28 cellular contexts compared by ENCODE assay signal in genomic region chr17:55224746-55225145, GRCh38. TPM values are rescaled to one million over a fixed set of nuclear protein-coding genes. Genes with fewer than 3 reads are reported as not detected.
"Had no signal": no experiment of that assay in that cellular context is flagged by ENCODE, and none has a peak within 500 bp of the region (broad histone marks: within the 10 kb centered on the region; RNA-seq: fewer than 3 reads in every experiment).

No MANE protein-coding gene starts in this region.

- H3K4me2 ChIP-seq: hepatocyte had no signal

- H2AFZ ChIP-seq: hepatocyte had no signal

- H3K4me1 ChIP-seq: adrenal gland, body of pancreas, foreskin keratinocyte, gastrocnemius medialis, heart left ventricle had no signal

- H3K79me2 ChIP-seq: hepatocyte had no signal

- DNase-seq: activated CD4-positive, alpha-beta memory T cell treated with anti-CD3 and anti-CD28 coated beads for 36 hours; activated CD4-positive, alpha-beta T cell treated with anti-CD3 and anti-CD28 coated beads for 36 hours; activated CD4-positive, alpha-beta T cell treated with anti-CD3 and anti-CD28 coated beads, Interleukin-2, amount 10 ng/mL, durations not matched to agents 24 days and 14 days; activated CD4-positive, CD25-positive, alpha-beta regulatory T cell; activated CD4-positive, CD25-positive, alpha-beta regulatory T cell treated with anti-CD3 and anti-CD28 coated beads, Interleukin-2, amount 50 U/mL, for 72 hours; activated CD8-positive, alpha-beta memory T cell treated with anti-CD3 and anti-CD28 coated beads, Interleukin-2, amount 10 ng/mL, durations not matched to agents 7 days and 5 days; activated CD8-positive, alpha-beta memory T cell treated with anti-CD3 and anti-CD28 coated beads, Interleukin-2, amount 50 U/mL, for 4 hours; activated CD8-positive, alpha-beta T cell treated with anti-CD3 and anti-CD28 coated beads, Interleukin-2, amount 10 ng/mL, durations not matched to agents 7 days and 5 days; activated effector memory CD4-positive, alpha-beta T cell treated with anti-CD3 and anti-CD28 coated beads, Interleukin-2, amount 50 U/mL, for 16 hours; activated naive CD4-positive, alpha-beta T cell treated with anti-CD3 and anti-CD28 coated beads for 36 hours; activated naive CD8-positive, alpha-beta T cell treated with anti-CD3 and anti-CD28 coated beads for 36 hours; activated naive CD8-positive, alpha-beta T cell treated with anti-CD3 and anti-CD28 coated beads, Interleukin-2, amount 50 U/mL, for 24 hours; activated T-cell treated with anti-CD3 and anti-CD28 coated beads, Interleukin-2, amount 50 U/mL, for 1 hour; activated T-cell treated with anti-CD3 and anti-CD28 coated beads, Interleukin-2, amount 50 U/mL, for 48 hours; adrenal gland; amygdala; aorta; body of pancreas; effector memory CD4-positive, alpha-beta T cell; endodermal cell; foreskin keratinocyte; gastrocnemius medialis; glutamatergic neuron; heart left ventricle; T1000 had no signal

- H3K4me3 ChIP-seq: adrenal gland, body of pancreas, coronary artery, dorsolateral prefrontal cortex, gastrocnemius medialis, heart left ventricle, hepatocyte had no signal

- H3K36me3 ChIP-seq: adrenal gland, gastrocnemius medialis, heart left ventricle had no signal

- H3K27ac ChIP-seq: adrenal gland, body of pancreas, coronary artery, foreskin keratinocyte, gastrocnemius medialis, heart left ventricle, hepatocyte had no signal

- H3K27me3 ChIP-seq: adrenal gland, body of pancreas, dorsolateral prefrontal cortex, gastrocnemius medialis, heart left ventricle, hepatocyte had no signal

- H3K9me3 ChIP-seq: adrenal gland, body of pancreas, gastrocnemius medialis, heart left ventricle had no signal

RNA-seq across cellular contexts. Expression of gene HLF, which starts 40.0 kb away (rescaled TPM):
- total RNA-seq: endodermal cell had no signal
